8 cellular contexts compared by ENCODE assay signal in the genomic region with DNA sequence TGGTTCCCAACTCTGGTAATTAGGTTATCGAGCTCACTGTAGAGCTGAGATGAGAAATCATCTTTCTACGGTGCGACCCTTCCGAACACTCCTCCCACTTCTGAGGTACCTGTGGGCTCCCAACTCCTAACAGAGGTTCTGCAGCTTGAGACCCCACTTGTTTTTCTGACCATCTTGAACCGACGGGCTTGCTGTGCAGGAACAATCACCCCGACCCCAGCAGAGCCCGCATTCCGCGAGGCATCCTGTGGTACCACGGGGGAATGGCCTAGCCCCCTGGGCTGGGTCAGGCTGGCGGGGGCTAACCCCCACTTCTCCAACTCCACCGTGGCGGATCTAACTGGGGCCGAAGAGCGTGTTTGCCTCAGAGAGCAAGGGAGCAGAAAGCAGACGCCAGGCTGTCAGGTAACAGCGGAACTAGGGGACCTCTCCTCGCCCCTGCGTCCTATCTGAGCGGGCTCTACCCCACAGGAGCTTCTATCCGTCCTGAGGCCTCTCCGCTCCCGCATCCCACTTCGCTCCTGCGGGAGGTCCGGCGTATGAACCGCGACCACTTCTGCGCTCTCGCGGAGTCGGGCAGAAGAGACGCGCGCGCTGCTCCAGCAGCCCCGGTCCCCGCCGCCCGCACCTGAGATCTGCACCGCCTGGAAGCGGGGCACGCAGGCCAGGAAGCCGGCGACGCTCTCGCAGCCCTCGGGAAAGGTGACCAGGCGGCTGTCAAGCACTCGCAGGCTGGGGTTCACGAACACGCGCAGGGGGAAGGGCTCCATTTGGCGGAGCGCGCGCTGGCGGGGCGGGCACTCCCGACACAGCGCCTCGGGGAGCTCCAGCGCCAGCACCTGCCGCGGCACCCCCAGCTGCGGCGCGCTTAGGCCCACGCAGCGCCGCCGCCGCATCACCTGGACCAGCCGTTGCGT. TPM values are rescaled to one million over a fixed set of nuclear protein-coding genes. Genes with fewer than 3 reads are reported as not detected.
DNase-seq lines count a peak whose midpoint lies in the region; ATAC-seq and TF ChIP-seq lines count a peak whose summit lies in the region.

No MANE protein-coding gene starts in this region.

- no peak for DNase-seq in BE2C
- DNase-seq in activated CD4-positive, alpha-beta T cell treated with anti-CD3 and anti-CD28 coated beads, Interleukin-2, amount 50 U/mL, for 1 hour: peak; percentile 54
- DNase-seq in fibroblast of lung (ENCODE audit: low read depth in 2 of 2): peak; percentile 14 to 26
- peak; percentile 55 for DNase-seq in neural progenitor cell (ENCODE audit: low spot score)

- H3K4me1 ChIP-seq in BE2C (peaks cover 2% of the 10 kb centered on the region), fibroblast of lung (ENCODE audit: control insufficient read depth, extremely low read depth, insufficient read depth, low read length) (peaks cover 9% of the 10 kb centered on the region), neural progenitor cell (peaks cover 22% of the 10 kb centered on the region), urinary bladder (ENCODE audit: insufficient read depth) (no peaks in the 10 kb centered on the region)

- H3K4me1 Mint-ChIP-seq in neural progenitor cell: peaks cover 20% of the 10 kb centered on the region

- H3K9me3 ChIP-seq in BE2C: no peaks in the 10 kb centered on the region
- H3K9me3 ChIP-seq in fibroblast of lung (ENCODE audit: control insufficient read depth, insufficient read depth, low read depth, low read length): no peaks in the 10 kb centered on the region
- H3K9me3 ChIP-seq in neural progenitor cell (ENCODE audit: low read depth): no peaks in the 10 kb centered on the region

- ATAC-seq in GM19397 (IDR thresholded peaks at IDR 0.05; ENCODE audit: unreplicated experiment): peak; percentile 38
- ATAC-seq in HG03558 (IDR thresholded peaks at IDR 0.05; ENCODE audit: extremely low read depth, unreplicated experiment): peak; percentile 19
- ATAC-seq in HG03097 (IDR thresholded peaks at IDR 0.05; ENCODE audit: low FRiP score, unreplicated experiment): no peak

- peaks cover 30% of the 10 kb centered on the region for H3K36me3 Mint-ChIP-seq in neural progenitor cell

- 7% methylated on average over 77 of the region's 77 CpGs for WGBS in urinary bladder

- no peaks in the 10 kb centered on the region for H4K20me1 ChIP-seq in fibroblast of lung (ENCODE audit: control insufficient read depth, extremely low read depth, insufficient read depth, low read length)
- H4K20me1 ChIP-seq in neural progenitor cell (ENCODE audit: low read depth): peaks cover 55% of the 10 kb centered on the region

- H3K27ac Mint-ChIP-seq in neural progenitor cell: no peak overlapping the region

- H3F3A ChIP-seq in neural progenitor cell (ENCODE audit: low read depth): peaks cover 34% of the 10 kb centered on the region

- peak overlapping the region; percentile 86 for H3K4me3 Mint-ChIP-seq in neural progenitor cell

- TF ChIP-seq CTCF in BE2C (IDR thresholded peaks at IDR 0.05; ENCODE audit: low read depth, low read length): no peak
- no peak for TF ChIP-seq CTCF in fibroblast of lung (conservative IDR thresholded peaks at IDR 0.05 in 1 of 2, IDR thresholded peaks at IDR 0.05 in 1 of 2; ENCODE audit: low read depth in 1 of 2, low read length in 2 of 2)
- no peak for TF ChIP-seq CTCF in neural progenitor cell (IDR thresholded peaks at IDR 0.05)

- H3K4me2 ChIP-seq in fibroblast of lung (ENCODE audit: extremely low read depth, insufficient read depth, low read length): peak overlapping the region; percentile 94
- peak overlapping the region; percentile 99 for H3K4me2 ChIP-seq in neural progenitor cell

- H3K27ac ChIP-seq in fibroblast of lung (ENCODE audit: insufficient read depth, low read length) (peak overlapping the region; percentile 57), neural progenitor cell (no peak overlapping the region), urinary bladder (ENCODE audit: low read depth) (no peak overlapping the region)

- H3K4me3 ChIP-seq in BE2C (ENCODE audit: low read depth, low read length): peak overlapping the region; percentile 91
- peak overlapping the region; percentile 58 to 78 (median 76) for H3K4me3 ChIP-seq in fibroblast of lung (replicated peaks in 1 of 4; ENCODE audit: control extremely low read depth in 1 of 4, insufficient read depth in 1 of 4, low read depth in 3 of 4, low read length in 4 of 4)
- peak overlapping the region; percentile 79 for H3K4me3 ChIP-seq in neural progenitor cell
- H3K4me3 ChIP-seq in urinary bladder (ENCODE audit: low read depth, low read length): peak overlapping the region; percentile 73

- H3K27me3 ChIP-seq in BE2C (no peaks in the 10 kb centered on the region), fibroblast of lung (ENCODE audit: control insufficient read depth, insufficient read depth, low read length) (no peaks in the 10 kb centered on the region), neural progenitor cell (no peaks in the 10 kb centered on the region)

- no peaks in the 10 kb centered on the region for H3K9me3 Mint-ChIP-seq in neural progenitor cell

- H3K9ac ChIP-seq in fibroblast of lung (ENCODE audit: insufficient read depth, low read length) (peak overlapping the region; percentile 89), neural progenitor cell (peak overlapping the region; percentile 69)

- H3K36me3 ChIP-seq in BE2C (peaks cover 73% of the 10 kb centered on the region), fibroblast of lung (ENCODE audit: control insufficient read depth, insufficient read depth, low read length) (peaks cover 16% of the 10 kb centered on the region), neural progenitor cell (peaks cover 3% of the 10 kb centered on the region), urinary bladder (ENCODE audit: insufficient read depth) (peaks cover 5% of the 10 kb centered on the region)

- H2AFZ ChIP-seq in fibroblast of lung (ENCODE audit: low read length): no peak overlapping the region
- H2AFZ ChIP-seq in neural progenitor cell (replicated peaks): no peak overlapping the region

- peaks cover 2% of the 10 kb centered on the region for H3K27me3 Mint-ChIP-seq in neural progenitor cell (ENCODE audit: insufficient read depth, low read depth)

- H3K79me2 ChIP-seq in fibroblast of lung (ENCODE audit: control insufficient read depth, insufficient read depth, low read length): peaks cover 44% of the 10 kb centered on the region
- peaks cover 86% of the 10 kb centered on the region for H3K79me2 ChIP-seq in neural progenitor cell (ENCODE audit: low read depth)

RNA-seq across cellular contexts. Expression of gene PDF, which starts 0.8 kb away (rescaled TPM):
- polyA plus RNA-seq in BE2C (2012; ENCODE audit: insufficient read depth, insufficient read length, low read depth): 38.7 TPM
- total RNA-seq in fibroblast of lung (13.4 and 14.4 TPM in 2 replicates), neural progenitor cell (ENCODE audit: low replicate concordance) (12.9 and 14.1 TPM in 2 replicates), urinary bladder (4.7 TPM)
- polyA plus RNA-seq in fibroblast of lung (8.7 and 9.2 TPM in 2 replicates), urinary bladder (6.7 TPM)
- 7.2 and 13.6 TPM in 2 replicates for polyA plus RNA-seq in fibroblast of lung (2012)
- polyA minus RNA-seq in fibroblast of lung (ENCODE audit: low replicate concordance): 0.31 and 0.52 TPM in 2 replicates

RNA-seq across cellular contexts. Expression of gene COG8, which starts 9.7 kb away (rescaled TPM):
- polyA plus RNA-seq in BE2C (2012; ENCODE audit: insufficient read depth, insufficient read length, low read depth): 76.3 TPM
- 29.2 and 31.1 TPM in 2 replicates for total RNA-seq in fibroblast of lung
- polyA plus RNA-seq in fibroblast of lung: 20.0 and 26.4 TPM in 2 replicates
- polyA plus RNA-seq in fibroblast of lung (2012): 16.2 and 21.3 TPM in 2 replicates
- 41.7 and 48.2 TPM in 2 replicates for polyA minus RNA-seq in fibroblast of lung (ENCODE audit: low replicate concordance)
- total RNA-seq in neural progenitor cell (ENCODE audit: low replicate concordance): 30.3 and 72.4 TPM in 2 replicates
- total RNA-seq in urinary bladder: 31.5 TPM
- polyA plus RNA-seq in urinary bladder: 25.4 TPM

RNA-seq across cellular contexts. Expression of gene NIP7, which starts 9.9 kb away (rescaled TPM):
- 83.9 TPM for polyA plus RNA-seq in BE2C (2012; ENCODE audit: insufficient read depth, insufficient read length, low read depth)
- total RNA-seq in fibroblast of lung (20.0 and 28.2 TPM in 2 replicates), neural progenitor cell (ENCODE audit: low replicate concordance) (17.2 and 23.7 TPM in 2 replicates), urinary bladder (16.0 TPM)
- polyA plus RNA-seq in fibroblast of lung (13.3 and 19.7 TPM in 2 replicates), urinary bladder (11.3 TPM)
- 22.5 and 32.2 TPM in 2 replicates for polyA plus RNA-seq in fibroblast of lung (2012)
- polyA minus RNA-seq in fibroblast of lung (ENCODE audit: low replicate concordance): 2.4 and 8.0 TPM in 2 replicates

RNA-seq across cellular contexts. Expression of gene VPS4A, which starts 18.5 kb away (rescaled TPM):
- polyA plus RNA-seq in BE2C (2012; ENCODE audit: insufficient read depth, insufficient read length, low read depth): 86.5 TPM
- total RNA-seq in fibroblast of lung (30.0 and 39.8 TPM in 2 replicates), neural progenitor cell (ENCODE audit: low replicate concordance) (21.9 and 35.8 TPM in 2 replicates), urinary bladder (15.7 TPM)
- polyA plus RNA-seq in fibroblast of lung (14.5 and 18.4 TPM in 2 replicates), urinary bladder (36.7 TPM)
- polyA plus RNA-seq in fibroblast of lung (2012): 37.2 and 45.6 TPM in 2 replicates
- polyA minus RNA-seq in fibroblast of lung (ENCODE audit: low replicate concordance): 32.7 and 47.3 TPM in 2 replicates

RNA-seq across cellular contexts. Expression of gene TMED6, which starts 22.0 kb away (rescaled TPM):
- polyA plus RNA-seq in BE2C (2012; ENCODE audit: insufficient read depth, insufficient read length, low read depth): 2.6 TPM
- total RNA-seq in fibroblast of lung (not detected in 2 replicates), neural progenitor cell (ENCODE audit: low replicate concordance) (not detected in 2 replicates), urinary bladder (not detected)
- polyA plus RNA-seq in fibroblast of lung (0.08 TPM in 1 of 2 replicates, not detected in the other), urinary bladder (0.09 TPM)
- polyA plus RNA-seq in fibroblast of lung (2012): 0.52 and 0.56 TPM in 2 replicates
- polyA minus RNA-seq in fibroblast of lung (ENCODE audit: low replicate concordance): not detected in 2 replicates
